8 cellular contexts compared by ENCODE assay signal in the genomic region with DNA sequence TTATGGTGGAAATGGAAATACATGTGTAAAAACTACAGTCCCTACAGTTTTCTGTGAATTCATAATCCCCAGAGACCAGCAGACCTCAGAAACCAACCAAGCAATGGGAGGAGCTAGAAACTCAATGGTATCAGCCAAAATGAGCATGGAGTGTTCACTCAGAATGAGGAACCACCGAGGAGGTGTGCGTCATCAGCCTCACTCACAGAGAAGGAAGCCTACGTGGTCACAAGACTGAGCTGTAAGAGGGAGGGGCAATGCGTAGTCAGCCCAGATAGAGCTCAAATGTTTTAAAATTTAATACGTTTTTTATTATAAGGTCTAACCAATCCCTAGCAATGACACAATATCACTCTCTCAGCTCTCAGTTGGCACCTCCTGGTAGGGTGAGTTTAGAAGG. TPM values are rescaled to one million over a fixed set of nuclear protein-coding genes. Genes with fewer than 3 reads are reported as not detected.
DNase-seq lines count a peak whose midpoint lies in the region; ATAC-seq and TF ChIP-seq lines count a peak whose summit lies in the region.

No MANE protein-coding gene starts in this region.

- peak overlapping the region; percentile 75 for H3K27ac ChIP-seq in HL-60 (replicated peaks)
- H3K27ac ChIP-seq in naive thymus-derived CD4-positive, alpha-beta T cell (ENCODE audit: low read depth, low read length) = no peak overlapping the region

- POLR2A ChIA-PET in naive thymus-derived CD4-positive, alpha-beta T cell (lab: Charles Lee) = no interaction called here

- H3K27me3 Mint-ChIP-seq in activated naive CD4-positive, alpha-beta T cell treated with anti-CD3 and anti-CD28 coated beads for 36 hours (ENCODE audit: low read depth) = peaks cover 3% of the 10 kb centered on the region
- peaks cover 0 to 20% (median 7%) of the 10 kb centered on the region in 5 donors for H3K27me3 Mint-ChIP-seq in naive thymus-derived CD4-positive, alpha-beta T cell
- H3K27me3 Mint-ChIP-seq in activated T-helper 1 cell treated with anti-CD3 and anti-CD28 coated beads, Interleukin-12 subunit alpha, Interleukin-12 subunit beta, Interleukin-2, Interleukin-4 antibody, amounts not matched to agents 30 ng/mL and 10 ng/mL and 1 ng/mL, durations not matched to agents 14 hours and 24 hours and 36 hours (ENCODE audit: insufficient read depth) = peaks cover 10% of the 10 kb centered on the region

- H3K4me1 ChIP-seq in naive thymus-derived CD4-positive, alpha-beta T cell (ENCODE audit: control insufficient read depth in 2 of 2, insufficient read depth in 2 of 2, low read length in 2 of 2) = no peaks in the 10 kb centered on the region

- H3K4me3 ChIP-seq in HL-60 (replicated peaks; ENCODE audit: insufficient read depth, low read length) = no peak overlapping the region
- no peak overlapping the region for H3K4me3 ChIP-seq in naive thymus-derived CD4-positive, alpha-beta T cell (ENCODE audit: low read length)

- H3K4me3 Mint-ChIP-seq in activated naive CD4-positive, alpha-beta T cell treated with anti-CD3 and anti-CD28 coated beads for 36 hours = no peak overlapping the region
- H3K4me3 Mint-ChIP-seq in naive thymus-derived CD4-positive, alpha-beta T cell = no peak overlapping the region
- H3K4me3 Mint-ChIP-seq in activated T-helper 1 cell treated with anti-CD3 and anti-CD28 coated beads, Interleukin-12 subunit alpha, Interleukin-12 subunit beta, Interleukin-2, Interleukin-4 antibody, amounts not matched to agents 30 ng/mL and 10 ng/mL and 1 ng/mL, durations not matched to agents 14 hours and 24 hours and 36 hours = no peak overlapping the region

- no peaks in the 10 kb centered on the region for H3K27me3 ChIP-seq in HL-60 (ENCODE audit: insufficient read depth, poor library complexity, severe bottlenecking)
- H3K27me3 ChIP-seq in naive thymus-derived CD4-positive, alpha-beta T cell (ENCODE audit: control insufficient read depth in 2 of 2, insufficient read depth in 2 of 2, low read length in 2 of 2) = no peaks in the 10 kb centered on the region

- CTCF ChIA-PET in activated naive CD4-positive, alpha-beta T cell treated with anti-CD3 and anti-CD28 coated beads for 36 hours (lab: Charles Lee) = interaction anchor here (0.7 to 1.2 kb wide), 4 partner anchors 16 to 1127 kb away, joined by 3 to 4 read pairs (median 3); partner anchors contain the start of gene MYLK4
- CTCF ChIA-PET in naive thymus-derived CD4-positive, alpha-beta T cell (lab: Charles Lee) = no interaction called here

- no peaks in the 10 kb centered on the region for H3K36me3 ChIP-seq in naive thymus-derived CD4-positive, alpha-beta T cell (ENCODE audit: control insufficient read depth in 2 of 3, insufficient read depth in 3 of 3, low read length in 3 of 3)

- DNase-seq in CMK (ENCODE audit: low read depth) = peak; percentile 62
- DNase-seq in HL-60 (ENCODE audit: low read depth in 1 of 2, low spot score in 1 of 2) = peak; percentile 82 to 98
- peak; percentile 68 for DNase-seq in activated naive CD4-positive, alpha-beta T cell treated with anti-CD3 and anti-CD28 coated beads for 36 hours
- DNase-seq in naive thymus-derived CD4-positive, alpha-beta T cell = peak in 3 of 9 donors; percentile 6 to 54 (median 29)
- DNase-seq in SK-N-DZ (ENCODE audit: low spot score) = no peak
- DNase-seq in activated T-helper 1 cell treated with anti-CD3 and anti-CD28 coated beads, Interleukin-12 subunit alpha, Interleukin-12 subunit beta, Interleukin-2, Interleukin-4 antibody, amounts not matched to agents 30 ng/mL and 10 ng/mL and 1 ng/mL, durations not matched to agents 14 hours and 24 hours and 36 hours (ENCODE audit: low spot score) = no peak
- DNase-seq in NCI-H2196 (lab: John Stamatoyannopoulos, UW; ENCODE audit: unreplicated experiment) = no peak

- ATAC-seq in GM21360 (IDR thresholded peaks at IDR 0.05; ENCODE audit: unreplicated experiment) = peak; percentile 96
- peak; percentile 94 for ATAC-seq in naive thymus-derived CD4-positive, alpha-beta T cell

- peaks cover 7% of the 10 kb centered on the region for H3K4me1 Mint-ChIP-seq in activated naive CD4-positive, alpha-beta T cell treated with anti-CD3 and anti-CD28 coated beads for 36 hours (ENCODE audit: low read depth)
- peaks cover 0 to 5% (median 2%) of the 10 kb centered on the region in 7 donors for H3K4me1 Mint-ChIP-seq in naive thymus-derived CD4-positive, alpha-beta T cell
- peaks cover 12% of the 10 kb centered on the region for H3K4me1 Mint-ChIP-seq in activated T-helper 1 cell treated with anti-CD3 and anti-CD28 coated beads, Interleukin-12 subunit alpha, Interleukin-12 subunit beta, Interleukin-2, Interleukin-4 antibody, amounts not matched to agents 30 ng/mL and 10 ng/mL and 1 ng/mL, durations not matched to agents 14 hours and 24 hours and 36 hours (ENCODE audit: low read depth)

- H3K9me3 ChIP-seq in naive thymus-derived CD4-positive, alpha-beta T cell (ENCODE audit: control insufficient read depth in 2 of 3, low read length in 3 of 3) = no peaks in the 10 kb centered on the region

- no peaks in the 10 kb centered on the region for H3K9me3 Mint-ChIP-seq in activated naive CD4-positive, alpha-beta T cell treated with anti-CD3 and anti-CD28 coated beads for 36 hours
- H3K9me3 Mint-ChIP-seq in naive thymus-derived CD4-positive, alpha-beta T cell = no peaks in the 10 kb centered on the region
- no peaks in the 10 kb centered on the region for H3K9me3 Mint-ChIP-seq in activated T-helper 1 cell treated with anti-CD3 and anti-CD28 coated beads, Interleukin-12 subunit alpha, Interleukin-12 subunit beta, Interleukin-2, Interleukin-4 antibody, amounts not matched to agents 30 ng/mL and 10 ng/mL and 1 ng/mL, durations not matched to agents 14 hours and 24 hours and 36 hours

- no peak for TF ChIP-seq CTCF in HL-60 (IDR thresholded peaks at IDR 0.05; ENCODE audit: insufficient read depth, low read length)

- no peaks in the 10 kb centered on the region for H3K36me3 Mint-ChIP-seq in activated naive CD4-positive, alpha-beta T cell treated with anti-CD3 and anti-CD28 coated beads for 36 hours (ENCODE audit: low read depth)
- no peaks in the 10 kb centered on the region for H3K36me3 Mint-ChIP-seq in naive thymus-derived CD4-positive, alpha-beta T cell
- no peaks in the 10 kb centered on the region for H3K36me3 Mint-ChIP-seq in activated T-helper 1 cell treated with anti-CD3 and anti-CD28 coated beads, Interleukin-12 subunit alpha, Interleukin-12 subunit beta, Interleukin-2, Interleukin-4 antibody, amounts not matched to agents 30 ng/mL and 10 ng/mL and 1 ng/mL, durations not matched to agents 14 hours and 24 hours and 36 hours (ENCODE audit: low read depth)

- intact Hi-C loops in activated naive CD4-positive, alpha-beta T cell treated with anti-CD3 and anti-CD28 coated beads for 36 hours (cut with micrococcal nuclease) = no loop called here
- intact Hi-C loops in naive thymus-derived CD4-positive, alpha-beta T cell (cut with micrococcal nuclease) = no loop called here
- intact Hi-C loops in activated T-helper 1 cell treated with anti-CD3 and anti-CD28 coated beads, Interleukin-12 subunit alpha, Interleukin-12 subunit beta, Interleukin-2, Interleukin-4 antibody, amounts not matched to agents 30 ng/mL and 10 ng/mL and 1 ng/mL, durations not matched to agents 14 hours and 24 hours and 36 hours (cut with micrococcal nuclease) = no loop called here

- H3K27ac Mint-ChIP-seq in activated naive CD4-positive, alpha-beta T cell treated with anti-CD3 and anti-CD28 coated beads for 36 hours = no peak overlapping the region
- H3K27ac Mint-ChIP-seq in naive thymus-derived CD4-positive, alpha-beta T cell = no peak overlapping the region
- H3K27ac Mint-ChIP-seq in activated T-helper 1 cell treated with anti-CD3 and anti-CD28 coated beads, Interleukin-12 subunit alpha, Interleukin-12 subunit beta, Interleukin-2, Interleukin-4 antibody, amounts not matched to agents 30 ng/mL and 10 ng/mL and 1 ng/mL, durations not matched to agents 14 hours and 24 hours and 36 hours = no peak overlapping the region

RNA-seq across cellular contexts. Expression of gene MYLK4, which starts 17.4 kb away (rescaled TPM):
- total RNA-seq in activated naive CD4-positive, alpha-beta T cell treated with anti-CD3 and anti-CD28 coated beads for 36 hours = under 1 TPM in 1 of 2 experiments, not detected in 1; 0.07 TPM
- 1 to 10 TPM in 1 of 5 experiments, under 1 TPM in 4; 0.24 to 1.6 (median 0.44) TPM for total RNA-seq in naive thymus-derived CD4-positive, alpha-beta T cell
- under 1 TPM in 1 of 2 donors, not detected in 1; 0.23 TPM for polyA plus RNA-seq in naive thymus-derived CD4-positive, alpha-beta T cell
- 0.05 TPM in 1 of 2 replicates, not detected in the other for polyA plus RNA-seq in SK-N-DZ (2014; cell fraction: cytosol; rRNA removed)
- 0.04 and 0.10 TPM in 2 replicates for polyA plus RNA-seq in SK-N-DZ (2014; cell fraction: nucleus; rRNA removed)
- total RNA-seq in activated T-helper 1 cell treated with anti-CD3 and anti-CD28 coated beads, Interleukin-12 subunit alpha, Interleukin-12 subunit beta, Interleukin-2, Interleukin-4 antibody, amounts not matched to agents 30 ng/mL and 10 ng/mL and 1 ng/mL, durations not matched to agents 14 hours and 24 hours and 36 hours = 0.10 TPM in 2 replicates

RNA-seq across cellular contexts. Expression of gene WRNIP1, which starts 31.9 kb away (rescaled TPM):
- total RNA-seq in activated naive CD4-positive, alpha-beta T cell treated with anti-CD3 and anti-CD28 coated beads for 36 hours = 10 to 100 TPM; 19.2 to 21.7 TPM
- total RNA-seq in naive thymus-derived CD4-positive, alpha-beta T cell = 10 to 100 TPM; 31.2 to 47.6 (median 37.8) TPM
- 10 to 100 TPM; 21.8 to 61.8 TPM for polyA plus RNA-seq in naive thymus-derived CD4-positive, alpha-beta T cell
- polyA plus RNA-seq in SK-N-DZ (2014; cell fraction: cytosol; rRNA removed) = 60.5 and 67.2 TPM in 2 replicates
- polyA plus RNA-seq in SK-N-DZ (2014; cell fraction: nucleus; rRNA removed) = 59.5 and 73.1 TPM in 2 replicates
- total RNA-seq in activated T-helper 1 cell treated with anti-CD3 and anti-CD28 coated beads, Interleukin-12 subunit alpha, Interleukin-12 subunit beta, Interleukin-2, Interleukin-4 antibody, amounts not matched to agents 30 ng/mL and 10 ng/mL and 1 ng/mL, durations not matched to agents 14 hours and 24 hours and 36 hours = 47.5 and 51.3 TPM in 2 replicates

Comparison
In these comparisons a context has a peak if more than half of its experiments do, and no peak if none do; other contexts are left out.
1. DNase-seq: peak in CMK (single experiment), HL-60 (2 of 2) and activated naive CD4-positive, alpha-beta T cell treated with anti-CD3 and anti-CD28 coated beads for 36 hours (single experiment); none in SK-N-DZ (single experiment), activated T-helper 1 cell treated with anti-CD3 and anti-CD28 coated beads, Interleukin-12 subunit alpha, Interleukin-12 subunit beta, Interleukin-2, Interleukin-4 antibody, amounts not matched to agents 30 ng/mL and 10 ng/mL and 1 ng/mL, durations not matched to agents 14 hours and 24 hours and 36 hours (single experiment) and NCI-H2196 (single experiment).